1 cellular context compared by ENCODE assay signal in the genomic region with DNA sequence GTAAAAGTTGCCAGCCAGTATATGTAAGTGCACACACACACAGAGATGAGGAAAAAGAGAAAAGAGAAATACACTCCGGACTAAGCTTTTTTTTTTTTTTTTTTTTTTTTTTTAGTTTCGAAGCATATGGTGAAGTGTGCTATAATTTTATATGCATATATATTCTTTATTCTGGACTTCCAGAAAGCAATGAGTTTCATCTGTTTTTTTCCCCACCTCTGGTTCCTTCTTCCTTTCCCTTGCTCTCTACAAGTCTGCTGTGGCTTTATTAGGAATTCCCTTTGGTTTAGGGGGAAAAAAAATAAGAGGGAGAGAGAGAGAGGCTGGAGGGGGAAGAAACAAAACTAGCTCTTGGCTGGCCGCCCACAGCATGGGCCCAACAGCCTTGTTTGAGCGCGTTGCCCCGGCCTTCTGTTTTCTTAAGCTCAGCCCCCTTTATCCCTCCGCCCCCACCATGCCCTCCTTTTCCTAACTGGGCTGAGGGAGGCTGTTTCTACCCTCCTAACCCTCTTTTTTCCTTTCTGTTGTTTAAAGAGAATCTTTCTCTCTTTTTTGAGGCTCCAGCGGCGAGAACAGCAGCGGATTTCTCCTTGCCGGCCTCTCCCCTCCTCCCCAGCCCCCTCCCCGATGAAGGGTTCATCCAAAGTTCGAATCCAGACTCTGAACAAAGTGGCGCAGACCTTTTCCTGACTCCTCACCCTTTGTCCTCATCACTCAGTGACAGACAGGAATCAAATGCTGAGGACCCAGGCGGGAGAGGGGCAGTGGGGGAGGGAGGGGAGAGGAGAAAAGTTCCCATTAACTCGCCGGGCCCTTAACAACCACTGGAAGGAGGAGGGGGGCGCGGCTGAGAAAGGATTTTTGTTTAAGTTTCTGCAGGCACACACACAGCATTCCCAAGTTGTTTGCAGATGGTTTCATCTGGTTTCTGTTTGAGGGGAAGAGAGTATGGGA.
TF ChIP-seq lines count a peak whose summit lies in the region.

No MANE protein-coding gene starts in this region.

TF ChIP-seq in HEK293, 187 proteins besides CTCF, POLR2A, EP300 and RAD21 (continued from another document):
- peak; percentile 16; the same call in 1 of the 2 replicates for TF ChIP-seq ZNF2 (tag by site-specific recombination; IDR thresholded peaks at IDR 0.05)
- TF ChIP-seq ZNF510 (tag by site-specific recombination; IDR thresholded peaks at IDR 0.05; ENCODE audit: insufficient replicate concordance): no peak
- no peak for TF ChIP-seq ZSCAN23 (tag by site-specific recombination; IDR thresholded peaks at IDR 0.05)
- TF ChIP-seq FEZF1 (tag by site-specific recombination; IDR thresholded peaks at IDR 0.05): no peak
- no peak for TF ChIP-seq ZNF416 (tag by site-specific recombination; IDR thresholded peaks at IDR 0.05)
- peak; percentile 45 for TF ChIP-seq SP3 (tag by site-specific recombination; IDR thresholded peaks at IDR 0.05)
- no peak for TF ChIP-seq ZNF391 (tag by site-specific recombination; IDR thresholded peaks at IDR 0.05; ENCODE audit: borderline replicate concordance, low read depth)
- TF ChIP-seq, protein P1, sequence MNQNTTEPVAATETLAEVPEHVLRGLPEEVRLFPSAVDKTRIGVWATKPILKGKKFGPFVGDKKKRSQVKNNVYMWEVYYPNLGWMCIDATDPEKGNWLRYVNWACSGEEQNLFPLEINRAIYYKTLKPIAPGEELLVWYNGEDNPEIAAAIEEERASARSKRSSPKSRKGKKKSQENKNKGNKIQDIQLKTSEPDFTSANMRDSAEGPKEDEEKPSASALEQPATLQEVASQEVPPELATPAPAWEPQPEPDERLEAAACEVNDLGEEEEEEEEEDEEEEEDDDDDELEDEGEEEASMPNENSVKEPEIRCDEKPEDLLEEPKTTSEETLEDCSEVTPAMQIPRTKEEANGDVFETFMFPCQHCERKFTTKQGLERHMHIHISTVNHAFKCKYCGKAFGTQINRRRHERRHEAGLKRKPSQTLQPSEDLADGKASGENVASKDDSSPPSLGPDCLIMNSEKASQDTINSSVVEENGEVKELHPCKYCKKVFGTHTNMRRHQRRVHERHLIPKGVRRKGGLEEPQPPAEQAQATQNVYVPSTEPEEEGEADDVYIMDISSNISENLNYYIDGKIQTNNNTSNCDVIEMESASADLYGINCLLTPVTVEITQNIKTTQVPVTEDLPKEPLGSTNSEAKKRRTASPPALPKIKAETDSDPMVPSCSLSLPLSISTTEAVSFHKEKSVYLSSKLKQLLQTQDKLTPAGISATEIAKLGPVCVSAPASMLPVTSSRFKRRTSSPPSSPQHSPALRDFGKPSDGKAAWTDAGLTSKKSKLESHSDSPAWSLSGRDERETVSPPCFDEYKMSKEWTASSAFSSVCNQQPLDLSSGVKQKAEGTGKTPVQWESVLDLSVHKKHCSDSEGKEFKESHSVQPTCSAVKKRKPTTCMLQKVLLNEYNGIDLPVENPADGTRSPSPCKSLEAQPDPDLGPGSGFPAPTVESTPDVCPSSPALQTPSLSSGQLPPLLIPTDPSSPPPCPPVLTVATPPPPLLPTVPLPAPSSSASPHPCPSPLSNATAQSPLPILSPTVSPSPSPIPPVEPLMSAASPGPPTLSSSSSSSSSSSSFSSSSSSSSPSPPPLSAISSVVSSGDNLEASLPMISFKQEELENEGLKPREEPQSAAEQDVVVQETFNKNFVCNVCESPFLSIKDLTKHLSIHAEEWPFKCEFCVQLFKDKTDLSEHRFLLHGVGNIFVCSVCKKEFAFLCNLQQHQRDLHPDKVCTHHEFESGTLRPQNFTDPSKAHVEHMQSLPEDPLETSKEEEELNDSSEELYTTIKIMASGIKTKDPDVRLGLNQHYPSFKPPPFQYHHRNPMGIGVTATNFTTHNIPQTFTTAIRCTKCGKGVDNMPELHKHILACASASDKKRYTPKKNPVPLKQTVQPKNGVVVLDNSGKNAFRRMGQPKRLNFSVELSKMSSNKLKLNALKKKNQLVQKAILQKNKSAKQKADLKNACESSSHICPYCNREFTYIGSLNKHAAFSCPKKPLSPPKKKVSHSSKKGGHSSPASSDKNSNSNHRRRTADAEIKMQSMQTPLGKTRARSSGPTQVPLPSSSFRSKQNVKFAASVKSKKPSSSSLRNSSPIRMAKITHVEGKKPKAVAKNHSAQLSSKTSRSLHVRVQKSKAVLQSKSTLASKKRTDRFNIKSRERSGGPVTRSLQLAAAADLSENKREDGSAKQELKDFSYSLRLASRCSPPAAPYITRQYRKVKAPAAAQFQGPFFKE (tag by site-specific recombination; IDR thresholded peaks at IDR 0.05; ENCODE audit: borderline replicate concordance): no peak
- no peak for TF ChIP-seq GLI2 (tag by site-specific recombination; IDR thresholded peaks at IDR 0.05; ENCODE audit: borderline replicate concordance, low read depth)
- TF ChIP-seq ZNF555 (tag by site-specific recombination; conservative IDR thresholded peaks at IDR 0.05): no peak
- TF ChIP-seq ZNF596 (tag by site-specific recombination; IDR thresholded peaks at IDR 0.05): peak; percentile 79
- no peak for TF ChIP-seq YY2 (tag by site-specific recombination; IDR thresholded peaks at IDR 0.05)
- TF ChIP-seq, protein P2, sequence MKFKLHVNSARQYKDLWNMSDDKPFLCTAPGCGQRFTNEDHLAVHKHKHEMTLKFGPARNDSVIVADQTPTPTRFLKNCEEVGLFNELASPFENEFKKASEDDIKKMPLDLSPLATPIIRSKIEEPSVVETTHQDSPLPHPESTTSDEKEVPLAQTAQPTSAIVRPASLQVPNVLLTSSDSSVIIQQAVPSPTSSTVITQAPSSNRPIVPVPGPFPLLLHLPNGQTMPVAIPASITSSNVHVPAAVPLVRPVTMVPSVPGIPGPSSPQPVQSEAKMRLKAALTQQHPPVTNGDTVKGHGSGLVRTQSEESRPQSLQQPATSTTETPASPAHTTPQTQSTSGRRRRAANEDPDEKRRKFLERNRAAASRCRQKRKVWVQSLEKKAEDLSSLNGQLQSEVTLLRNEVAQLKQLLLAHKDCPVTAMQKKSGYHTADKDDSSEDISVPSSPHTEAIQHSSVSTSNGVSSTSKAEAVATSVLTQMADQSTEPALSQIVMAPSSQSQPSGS (tag by site-specific recombination; IDR thresholded peaks at IDR 0.05; ENCODE audit: low read depth): no peak
- no peak for TF ChIP-seq TRIM28 (IDR thresholded peaks at IDR 0.05; ENCODE audit: borderline replicate concordance, low read length)
- no peak for TF ChIP-seq SCRT1 (tag by site-specific recombination; IDR thresholded peaks at IDR 0.05; ENCODE audit: borderline replicate concordance)
TF ChIP-seq in HEK293: peak in this region for 27.
